ENCODE assay signal across 20 cellular contexts in the genomic region with DNA sequence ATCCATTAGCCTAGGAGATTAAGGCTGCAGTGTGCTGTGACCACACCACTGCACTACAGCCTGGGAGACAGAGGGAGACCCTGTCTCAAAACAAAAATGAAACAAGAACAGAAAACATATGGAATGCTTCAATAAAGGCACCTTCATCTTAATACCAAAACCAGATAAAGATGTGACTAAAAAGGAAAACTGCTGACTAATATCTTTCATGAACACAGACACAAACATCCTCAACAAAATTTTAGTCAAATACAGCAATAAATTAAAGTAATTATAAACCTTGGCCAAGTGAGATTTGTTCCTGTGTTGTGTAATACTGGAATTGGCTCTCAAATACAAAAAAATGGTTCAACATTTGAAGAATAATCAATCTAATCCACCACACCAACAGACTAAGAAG.
A peak's percentile ranks its signal among the peaks of the same experiment; 100 is the strongest.
DNase-seq lines count a peak whose midpoint lies in the region; ATAC-seq, FAIRE-seq and TF ChIP-seq lines count a peak whose summit lies in the region.
"Had no signal": no experiment of that assay in that cellular context is flagged by ENCODE, and none has a peak within 500 bp of the region (broad histone marks: within the 10 kb centered on the region; RNA-seq: fewer than 3 reads in every experiment).

No MANE protein-coding gene starts in this region.

- H3K9me3 ChIP-seq in IMR-90 (ENCODE audit: control insufficient read depth, insufficient read depth, low read length) (peaks cover 3% of the 10 kb centered on the region), GM12878 (replicated peaks; ENCODE audit: control insufficient read depth, insufficient read depth, low read length) (no peaks in the 10 kb centered on the region), breast epithelium (no peaks in the 10 kb centered on the region), left lung (peaks cover 0 to 5% of the 10 kb centered on the region in 2 donors)
- H3K9me3 ChIP-seq: BLaER1 had no signal

- H2AFZ ChIP-seq in IMR-90 (replicated peaks; ENCODE audit: low read length, poor library complexity) (no peak overlapping the region), GM12878 (ENCODE audit: control insufficient read depth, low read depth, low read length) (no peak overlapping the region)
- H2AFZ ChIP-seq: GM23338 had no signal

- POLR2A ChIA-PET in IMR-90 (lab: Charles Lee; ENCODE audit: unreplicated experiment) (no interaction called here), GM12878 (lab: Charles Lee) (interaction anchor here (0.6 kb wide), 1 partner anchor 807 kb away, joined by 3 read pairs; no protein-coding TSS in a partner anchor)

- SMC1A ChIA-PET in GM12878 (lab: Charles Lee; ENCODE audit: uncharacterized antibody, unreplicated experiment): no interaction called here

- RAD21 ChIA-PET in GM12878 (lab: Charles Lee; ENCODE audit: unreplicated experiment): no interaction called here

- H3K79me1 ChIP-seq in IMR-90 (ENCODE audit: low read depth in 1 of 2, low read length in 2 of 2): no peaks in the 10 kb centered on the region

- TF ChIP-seq RAD21 in IMR-90 (IDR thresholded peaks at IDR 0.05; ENCODE audit: low read length) (no peak), GM12878 (IDR thresholded peaks at IDR 0.05; ENCODE audit: insufficient read depth, low read depth, low read length) (no peak)

- no peak overlapping the region for H4K91ac ChIP-seq in IMR-90 (ENCODE audit: insufficient read depth, low read depth, low read length)

- H3K9me1 ChIP-seq in IMR-90 (ENCODE audit: insufficient read depth, low read length): no peaks in the 10 kb centered on the region

- ATAC-seq in IMR-90 (ENCODE audit: low read depth) (no peak), GM12878 (no peak), left lung (no peak)
- ATAC-seq: GM23338, HCT116 had no signal

- FAIRE-seq in GM12878 (lab: Jason Lieb, UNC): no peak
- FAIRE-seq: D721Med, GM12891, GM18507 had no signal

- H2BK120ac ChIP-seq in IMR-90 (ENCODE audit: low read depth, low read length): no peak overlapping the region

- no peak overlapping the region for H2BK5ac ChIP-seq in IMR-90 (ENCODE audit: low read depth, low read length, poor library complexity, severe bottlenecking)

- CTCF ChIA-PET in IMR-90 (lab: Yijun Ruan, JAX) (no interaction called here), GM12878 (lab: Yijun Ruan, JAX) (no interaction called here)

- no peak overlapping the region for H3K14ac ChIP-seq in IMR-90 (replicated peaks; ENCODE audit: low read depth, low read length)

- in situ Hi-C loops in IMR-90 (cut with MboI; ENCODE audit: low sequenced_read_pairs) (no loop called here), GM12878 (cut with MboI) (no loop called here)

- no peak overlapping the region for H3K23ac ChIP-seq in IMR-90 (ENCODE audit: low read depth, low read length)

- no peak overlapping the region for H2AK9ac ChIP-seq in IMR-90 (replicated peaks; ENCODE audit: low read depth, low read length, poor library complexity)

- no peak overlapping the region for H2BK15ac ChIP-seq in IMR-90 (ENCODE audit: low read depth, low read length)

- no peak overlapping the region for H3K27ac ChIP-seq in IMR-90 (ENCODE audit: insufficient read depth, low read length)
- no peak overlapping the region for H3K27ac ChIP-seq in GM12878 (ENCODE audit: control insufficient read depth, insufficient read depth)
- no peak overlapping the region for H3K27ac ChIP-seq in breast epithelium
- H3K27ac ChIP-seq in left lung: no peak overlapping the region
- H3K27ac ChIP-seq: BLaER1, C4-2B had no signal

- DNase-seq in IMR-90: no peak
- DNase-seq in NCI-H82 (lab: John Stamatoyannopoulos, UW): peak; percentile 19
- no peak for DNase-seq in GM12878 (ENCODE audit: low read depth, low spot score)
- DNase-seq in breast epithelium (ENCODE audit: low spot score in 2 of 2): no peak
- no peak for DNase-seq in left lung
- no peak for DNase-seq in mesenteric fat pad (ENCODE audit: low spot score)
- DNase-seq: CD4-positive, CD25-positive, alpha-beta regulatory T cell; CD8-positive, alpha-beta memory T cell; DMS 273 treated with DMSO at 0.1 percent for 48 hours; DMS79; EL; GDM1; H9 had no signal

- H3K4me1 ChIP-seq in IMR-90 (ENCODE audit: control insufficient read depth, insufficient read depth, low read length) (no peaks in the 10 kb centered on the region), GM12878 (ENCODE audit: control insufficient read depth, insufficient read depth, low read length) (no peaks in the 10 kb centered on the region), breast epithelium (no peaks in the 10 kb centered on the region), left lung (no peaks in the 10 kb centered on the region)
- H3K4me1 ChIP-seq: BLaER1 had no signal

- TF ChIP-seq EP300 in GM12878 (IDR thresholded peaks at IDR 0.05; ENCODE audit: borderline replicate concordance in 1 of 2, control insufficient read depth in 1 of 2, low read depth in 2 of 2, low read length in 2 of 2): no peak

- H2BK20ac ChIP-seq in IMR-90 (ENCODE audit: low read depth, low read length): no peak overlapping the region

- intact Hi-C loops in IMR-90 (cut with micrococcal nuclease): no loop called here
- intact Hi-C loops in GM12878 (cut with micrococcal nuclease; ENCODE audit: unreplicated experiment): no loop called here
- intact Hi-C loops in breast epithelium (cut with DNase I; ENCODE audit: low total_unique reads): no loop called here
- intact Hi-C loops in left lung (cut with DNase I): no loop called here

- no peak overlapping the region for H3K9ac ChIP-seq in IMR-90 (ENCODE audit: low read depth, low read length)
- no peak overlapping the region for H3K9ac ChIP-seq in GM12878 (ENCODE audit: control insufficient read depth, insufficient read depth, low read length)
- H3K9ac ChIP-seq: BLaER1 had no signal

- BruUV-seq in IMR-90 (replicated peaks; lab: Mats Ljungman, UMichigan): no TSS peak
- BruUV-seq in GM12878 (replicated peaks; lab: Mats Ljungman, UMichigan): no TSS peak

- no peaks in the 10 kb centered on the region for H4K20me1 ChIP-seq in IMR-90 (ENCODE audit: insufficient read depth, low read length)
- H4K20me1 ChIP-seq in GM12878 (ENCODE audit: control insufficient read depth, insufficient read depth): no peaks in the 10 kb centered on the region
- H4K20me1 ChIP-seq: BLaER1 had no signal

- H3K36me3 ChIP-seq in IMR-90 (ENCODE audit: control insufficient read depth, insufficient read depth, low read length) (no peaks in the 10 kb centered on the region), GM12878 (ENCODE audit: control insufficient read depth in 2 of 2, insufficient read depth in 2 of 2, low read length in 1 of 2) (no peaks in the 10 kb centered on the region), breast epithelium (no peaks in the 10 kb centered on the region), left lung (no peaks in the 10 kb centered on the region)
- H3K36me3 ChIP-seq: BLaER1 had no signal

- no peaks in the 10 kb centered on the region for H3K79me2 ChIP-seq in GM12878 (ENCODE audit: control insufficient read depth, insufficient read depth, low read length)

- H4K5ac ChIP-seq in IMR-90 (ENCODE audit: low read depth, low read length): no peak overlapping the region

- dilution Hi-C loops in IMR-90 (cut with HindIII; ENCODE audit: low sequenced_read_pairs, unreplicated experiment): no loop called here

- H4K8ac ChIP-seq in IMR-90 (ENCODE audit: low read depth in 2 of 2, low read length in 2 of 2): no peak overlapping the region

- no peak for TF ChIP-seq CTCF in IMR-90 (conservative IDR thresholded peaks at IDR 0.05; ENCODE audit: low read depth, low read length)
- TF ChIP-seq CTCF in GM12878 (IDR thresholded peaks at IDR 0.05 in 2 of 3, conservative IDR thresholded peaks at IDR 0.05 in 1 of 3; ENCODE audit: control insufficient read depth in 2 of 3, extremely low read depth in 1 of 3, insufficient read depth in 1 of 3, low read depth in 3 of 3, low read length in 3 of 3): no peak
- TF ChIP-seq CTCF in breast epithelium (IDR thresholded peaks at IDR 0.05): no peak
- TF ChIP-seq CTCF in left lung (IDR thresholded peaks at IDR 0.05): no peak

- no peak overlapping the region for H2AK5ac ChIP-seq in IMR-90 (ENCODE audit: low read depth, low read length)

- H3K4me3 ChIP-seq in IMR-90 (ENCODE audit: insufficient read depth, low read depth, low read length) (no peak overlapping the region), GM12878 (no peak overlapping the region), breast epithelium (no peak overlapping the region), left lung (no peak overlapping the region)
- H3K4me3 ChIP-seq: BLaER1, GM23338 had no signal

- H3K4me2 ChIP-seq in IMR-90 (ENCODE audit: low read depth, low read length): no peak overlapping the region
- H3K4me2 ChIP-seq in GM12878 (ENCODE audit: control insufficient read depth, insufficient read depth): no peak overlapping the region
- H3K4me2 ChIP-seq: BLaER1, GM23338 had no signal

- TF ChIP-seq POLR2A in IMR-90 (IDR thresholded peaks at IDR 0.05; ENCODE audit: low read depth, low read length): no peak
- no peak for TF ChIP-seq POLR2A in GM12878 (IDR thresholded peaks at IDR 0.05; ENCODE audit: low read depth, low read length)
- TF ChIP-seq POLR2A in breast epithelium (IDR thresholded peaks at IDR 0.05): no peak

- H3K27me3 ChIP-seq in IMR-90 (ENCODE audit: control insufficient read depth, insufficient read depth, low read length) (no peaks in the 10 kb centered on the region), GM12878 (replicated peaks in 1 of 2; ENCODE audit: control insufficient read depth in 2 of 2, insufficient read depth in 2 of 2, low read length in 1 of 2) (no peaks in the 10 kb centered on the region), breast epithelium (no peaks in the 10 kb centered on the region), left lung (no peaks in the 10 kb centered on the region)
- H3K27me3 ChIP-seq: BLaER1 had no signal

- H3K4ac ChIP-seq in IMR-90 (ENCODE audit: low read depth, low read length): no peak overlapping the region

- no peak overlapping the region for H3K56ac ChIP-seq in IMR-90 (ENCODE audit: extremely low read depth, insufficient read depth, low read length)

- H3K18ac ChIP-seq in IMR-90 (ENCODE audit: low read depth, low read length): no peak overlapping the region

TF ChIP-seq in IMR-90, 13 proteins besides CTCF, POLR2A, EP300 and RAD21 (continues in another document):
- TF ChIP-seq SMC3 (IDR thresholded peaks at IDR 0.05; ENCODE audit: low read depth, low read length): no peak
